ENCODE assay signal across 17 cellular contexts in the genomic region with DNA sequence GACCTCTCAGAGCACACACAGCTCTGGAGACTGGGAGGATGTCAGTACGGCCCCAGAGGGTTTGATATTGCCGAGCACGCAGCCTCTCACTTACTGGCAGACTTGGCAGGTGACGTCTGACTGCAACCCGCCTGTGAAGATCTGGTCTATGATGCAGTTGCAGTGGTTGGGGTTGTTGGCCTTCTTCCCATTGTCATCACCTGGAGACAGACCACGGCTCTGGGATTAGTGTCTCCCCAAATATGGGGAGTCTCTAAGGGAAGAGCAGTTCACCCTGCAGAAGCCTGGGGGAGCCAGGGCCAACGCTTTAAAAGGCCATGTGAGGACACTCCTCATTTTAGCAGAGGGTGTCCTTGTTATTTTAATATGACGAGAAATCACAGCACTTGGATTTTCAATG. TPM values are rescaled to one million over a fixed set of nuclear protein-coding genes. Genes with fewer than 3 reads are reported as not detected.
DNase-seq lines count a peak whose midpoint lies in the region; ATAC-seq, FAIRE-seq and TF ChIP-seq lines count a peak whose summit lies in the region.
"Had no signal": no experiment of that assay in that cellular context is flagged by ENCODE, and none has a peak within 500 bp of the region (broad histone marks: within the 10 kb centered on the region; RNA-seq: fewer than 3 reads in every experiment).

No MANE protein-coding gene starts in this region.

- H3K4me3 Mint-ChIP-seq in CD14-positive monocyte, result no peak overlapping the region
- no peak overlapping the region for H3K4me3 Mint-ChIP-seq in brain
- H3K4me3 Mint-ChIP-seq in progenitor cell of endocrine pancreas (ENCODE audit: low read depth), result no peak overlapping the region

- ATAC-seq in heart left ventricle, result peak in 3 of 4 donors; percentile 45 to 58 (median 58)

- H3K4me1 ChIP-seq in heart left ventricle, result peaks cover 0 to 24% (median 8%) of the 10 kb centered on the region in 12 donors

- FAIRE-seq in D721Med (lab: Jason Lieb, UNC), result no peak

- no peak overlapping the region for H3K4me3 ChIP-seq in heart left ventricle

- TF ChIP-seq POLR2A in heart left ventricle (IDR thresholded peaks at IDR 0.05), result no peak

- peak overlapping the region in 1 of 7 donors; percentile 59 for H3K27ac Mint-ChIP-seq in CD14-positive monocyte
- peak overlapping the region in 3 of 5 experiments; percentile 20 to 75 (median 45) for H3K27ac Mint-ChIP-seq in brain
- H3K27ac Mint-ChIP-seq in progenitor cell of endocrine pancreas, result peak overlapping the region; percentile 66

- 31 to 48% (median 46%) methylated on average over 8 of the region's 8 CpGs for WGBS in heart left ventricle, 4 donors

- DNase-seq in CD14-positive monocyte (ENCODE audit: low spot score) (peak; percentile 3), heart left ventricle (no peak), progenitor cell of endocrine pancreas (ENCODE audit: low spot score, unreplicated experiment) (no peak), D721Med (ENCODE audit: insufficient read length, low spot score) (no peak), NCI-H69 (lab: John Stamatoyannopoulos, UW) (no peak)
- no peak for DNase-seq in stimulated activated CD4-positive, alpha-beta T cell treated with anti-CD3 and anti-CD28 coated beads, Interleukin-2, amount 100 ng/mL, for 24 hours
- no peak for DNase-seq in stimulated activated CD4-positive, alpha-beta T cell treated with anti-CD3 and anti-CD28 coated beads, Interleukin-1b, Interleukin-23, amount 100 ng/mL, for 48 hours
- DNase-seq: DND-41, GDM1, GOT3, KG1, NCI-H1048, NCI-H146, NCI-H2081 treated with DMSO at 0.1 percent for 48 hours, NCI-H2227 treated with DMSO at 0.1 percent for 48 hours, NCI-H526 treated with DMSO at 0.1 percent for 48 hours had no signal

- H3K4me1 Mint-ChIP-seq in CD14-positive monocyte (no peaks in the 10 kb centered on the region), brain (peaks cover 3% of the 10 kb centered on the region), progenitor cell of endocrine pancreas (ENCODE audit: low read depth) (no peaks in the 10 kb centered on the region)

- H3K9me3 Mint-ChIP-seq in CD14-positive monocyte, result no peaks in the 10 kb centered on the region
- H3K9me3 Mint-ChIP-seq in brain, result no peaks in the 10 kb centered on the region
- H3K9me3 Mint-ChIP-seq in progenitor cell of endocrine pancreas (ENCODE audit: low read depth), result no peaks in the 10 kb centered on the region

- peaks cover under 1 to 100% (median 100%) of the 10 kb centered on the region in 9 donors for H3K36me3 ChIP-seq in heart left ventricle

- H3K27me3 ChIP-seq in heart left ventricle, result no peaks in the 10 kb centered on the region

- no peak overlapping the region for H3K27ac ChIP-seq in heart left ventricle

- H3K36me3 Mint-ChIP-seq in CD14-positive monocyte (peaks cover 93 to 100% of the 10 kb centered on the region in 2 donors), brain (peaks cover 98% of the 10 kb centered on the region), progenitor cell of endocrine pancreas (ENCODE audit: insufficient read depth) (peaks cover 47% of the 10 kb centered on the region)

- no peaks in the 10 kb centered on the region for H3K9me3 ChIP-seq in heart left ventricle

- intact Hi-C loops in CD14-positive monocyte (cut with micrococcal nuclease), result loop anchor here in 1 of 2 donors (10.0 kb wide), 1 partner anchor 502 kb away; no protein-coding TSS in a partner anchor
- intact Hi-C loops in heart left ventricle (cut with DNase I), result no loop called here

- H3K27me3 Mint-ChIP-seq in CD14-positive monocyte (ENCODE audit: low read depth in 3 of 3), result peaks cover 0 to 1% (median 0%) of the 10 kb centered on the region in 3 donors
- no peaks in the 10 kb centered on the region for H3K27me3 Mint-ChIP-seq in brain
- H3K27me3 Mint-ChIP-seq in progenitor cell of endocrine pancreas, result no peaks in the 10 kb centered on the region

- no peak for TF ChIP-seq CTCF in CD14-positive monocyte (IDR thresholded peaks at IDR 0.05)
- no peak for TF ChIP-seq CTCF in brain (conservative IDR thresholded peaks at IDR 0.05)
- TF ChIP-seq CTCF in heart left ventricle (IDR thresholded peaks at IDR 0.05), result peak in 5 of 12 donors; percentile 11 to 35 (median 17)
- TF ChIP-seq CTCF in progenitor cell of endocrine pancreas (IDR thresholded peaks at IDR 0.05; ENCODE audit: unreplicated experiment), result no peak
- no peak for TF ChIP-seq CTCF in D721Med (IDR thresholded peaks at IDR 0.05; ENCODE audit: insufficient read depth, missing control alignments)

RNA-seq across cellular contexts. Expression of a gene that starts 30.1 kb away (rescaled TPM):
- 10 to 100 TPM; 20.4 to 27.3 TPM for polyA plus RNA-seq in CD14-positive monocyte
- 199 TPM for polyA plus RNA-seq in brain (ENCODE audit: insufficient read depth, low read depth, low replicate concordance)
- total RNA-seq in heart left ventricle, result 100 to 1,000 TPM; 120 to 207 (median 193) TPM
- polyA plus RNA-seq in heart left ventricle, result 10 to 100 TPM; 33.7 to 95.1 TPM
- total RNA-seq in progenitor cell of endocrine pancreas, result 368 and 373 TPM in 2 replicates
